In the genomic region with DNA sequence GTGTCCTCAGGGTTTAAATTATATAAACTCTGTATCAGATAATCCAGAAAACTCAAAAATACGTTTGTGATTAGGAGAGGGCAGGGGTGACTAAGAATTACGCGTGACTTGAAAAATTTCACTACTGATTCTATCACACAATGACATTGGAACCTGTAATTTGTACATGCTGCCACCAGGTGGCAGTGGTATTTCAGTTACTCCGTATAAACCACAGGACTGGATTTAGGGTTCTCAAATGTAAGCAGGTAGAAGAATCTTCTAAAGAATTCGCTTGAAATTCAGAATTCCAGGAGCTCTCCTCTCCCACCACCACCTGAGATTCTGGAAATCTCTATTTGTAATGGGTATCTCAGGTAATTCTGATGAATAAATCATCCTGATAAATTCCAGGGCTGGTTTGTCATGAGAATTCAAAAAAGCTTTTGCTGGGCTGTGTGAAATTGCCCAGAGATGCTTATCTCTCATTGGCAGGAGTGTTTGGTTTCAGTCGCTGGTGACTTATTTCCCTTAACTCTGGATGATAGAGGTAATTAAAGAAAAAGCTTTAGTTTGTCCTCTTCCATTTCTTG, we compare ENCODE assay signal across 10 cellular contexts. TPM values are rescaled to one million over a fixed set of nuclear protein-coding genes. Genes with fewer than 3 reads are reported as not detected.
DNase-seq lines count a peak whose midpoint lies in the region; ATAC-seq, FAIRE-seq and TF ChIP-seq lines count a peak whose summit lies in the region.
"Had no signal": no experiment of that assay in that cellular context is flagged by ENCODE, and none has a peak within 500 bp of the region (broad histone marks: within the 10 kb centered on the region; RNA-seq: fewer than 3 reads in every experiment).

No MANE protein-coding gene starts in this region.

- no peak for ATAC-seq in stimulated activated memory B cell treated with anti-CD40 and anti-IgM and Interleukin-4, amounts not matched to agents 10 μg/mL and 1 μg/mL and 100 μg/mL, for 72 hours
- ATAC-seq in aorta (ENCODE audit: low FRiP score) (no peak), HG03097 (IDR thresholded peaks at IDR 0.05; ENCODE audit: low FRiP score, unreplicated experiment) (no peak)

- no peak overlapping the region for H3K4me3 ChIP-seq in HL-60 (replicated peaks; ENCODE audit: insufficient read depth, low read length)
- no peak overlapping the region for H3K4me3 ChIP-seq in keratinocyte (ENCODE audit: control insufficient read depth in 2 of 3, extremely low read depth in 1 of 3, insufficient read depth in 2 of 3, low read depth in 1 of 3, low read length in 3 of 3)
- H3K4me3 ChIP-seq in aorta (ENCODE audit: low read length in 2 of 2) = no peak overlapping the region

- no peak overlapping the region for H3K9ac ChIP-seq in keratinocyte (ENCODE audit: control insufficient read depth, extremely low read depth, insufficient read depth, low read length)

- no peaks in the 10 kb centered on the region for H3K27me3 Mint-ChIP-seq in stimulated activated memory B cell treated with anti-CD40 and anti-IgM and Interleukin-4, amounts not matched to agents 10 μg/mL and 1 μg/mL and 100 μg/mL, for 72 hours

- H3K9me3 Mint-ChIP-seq in stimulated activated memory B cell treated with anti-CD40 and anti-IgM and Interleukin-4, amounts not matched to agents 10 μg/mL and 1 μg/mL and 100 μg/mL, for 72 hours = peaks cover 4% of the 10 kb centered on the region

- TF ChIP-seq CTCF in HL-60 (IDR thresholded peaks at IDR 0.05; ENCODE audit: insufficient read depth, low read length) (peak; percentile 18), keratinocyte (optimal IDR thresholded peaks at IDR 0.05 in 1 of 3, IDR thresholded peaks at IDR 0.05 in 1 of 3, conservative IDR thresholded peaks at IDR 0.05 in 1 of 3; ENCODE audit: extremely low read depth in 1 of 3, insufficient read depth in 2 of 3, low read length in 3 of 3) (peak; percentile 43 to 71 (median 57))

- intact Hi-C loops in aorta (cut with DNase I) = loop anchor here in 1 of 2 donors (10.0 kb wide), 1 partner anchor 64 kb away; no protein-coding TSS in a partner anchor

- no peak overlapping the region for H3K4me3 Mint-ChIP-seq in stimulated activated memory B cell treated with anti-CD40 and anti-IgM and Interleukin-4, amounts not matched to agents 10 μg/mL and 1 μg/mL and 100 μg/mL, for 72 hours
- H3K4me3 Mint-ChIP-seq: naive B cell; T-helper 1 cell treated with Interleukin-12 subunit alpha and Interleukin-12 subunit beta and Interleukin-4 antibody, amounts not matched to agents 30 μg/mL and 1 μg/mL, for 36 hours had no signal

- no peaks in the 10 kb centered on the region for H3K9me3 ChIP-seq in keratinocyte (ENCODE audit: control insufficient read depth, low read depth, low read length)
- H3K9me3 ChIP-seq in aorta (ENCODE audit: control insufficient read depth, low read length) = peaks cover 3% of the 10 kb centered on the region

- no peak overlapping the region for H3K27ac ChIP-seq in HL-60 (replicated peaks)
- H3K27ac ChIP-seq in keratinocyte (ENCODE audit: control insufficient read depth, insufficient read depth, low read length) = no peak overlapping the region
- no peak overlapping the region for H3K27ac ChIP-seq in substantia nigra (ENCODE audit: low read depth, low read length, poor library complexity, severe bottlenecking)
- no peak overlapping the region for H3K27ac ChIP-seq in aorta (ENCODE audit: low read depth in 1 of 2, low read length in 2 of 2)

- H3K36me3 ChIP-seq in keratinocyte (ENCODE audit: control insufficient read depth in 2 of 2, extremely low read depth in 1 of 2, insufficient read depth in 2 of 2, low read length in 2 of 2) (no peaks in the 10 kb centered on the region), aorta (ENCODE audit: control insufficient read depth in 1 of 2, insufficient read depth in 2 of 2, low read length in 1 of 2) (no peaks in the 10 kb centered on the region)

- H3K27me3 ChIP-seq in HL-60 (ENCODE audit: insufficient read depth, poor library complexity, severe bottlenecking) = no peaks in the 10 kb centered on the region
- H3K27me3 ChIP-seq in keratinocyte (ENCODE audit: control insufficient read depth, extremely low read depth, insufficient read depth, low read length) = no peaks in the 10 kb centered on the region
- no peaks in the 10 kb centered on the region for H3K27me3 ChIP-seq in aorta (ENCODE audit: control insufficient read depth in 1 of 2, insufficient read depth in 2 of 2, low read length in 1 of 2)

- H3K36me3 Mint-ChIP-seq in stimulated activated memory B cell treated with anti-CD40 and anti-IgM and Interleukin-4, amounts not matched to agents 10 μg/mL and 1 μg/mL and 100 μg/mL, for 72 hours = no peaks in the 10 kb centered on the region
- H3K36me3 Mint-ChIP-seq: naive B cell had no signal

- WGBS in aorta, 2 donors = 43 to 53% methylated on average over 6 of the region's 6 CpGs

- no peaks in the 10 kb centered on the region for H4K20me1 ChIP-seq in keratinocyte (ENCODE audit: control insufficient read depth, extremely low read depth, insufficient read depth, low read length)

- H3K27ac Mint-ChIP-seq in stimulated activated memory B cell treated with anti-CD40 and anti-IgM and Interleukin-4, amounts not matched to agents 10 μg/mL and 1 μg/mL and 100 μg/mL, for 72 hours = no peak overlapping the region
- H3K27ac Mint-ChIP-seq: naive B cell; T-helper 1 cell treated with Interleukin-12 subunit alpha and Interleukin-12 subunit beta and Interleukin-4 antibody, amounts not matched to agents 30 μg/mL and 1 μg/mL, for 36 hours had no signal

- DNase-seq in ELF-1 (ENCODE audit: low read depth, low spot score) (peak; percentile 3), HL-60 (ENCODE audit: low read depth in 1 of 2, low spot score in 1 of 2) (peak; percentile 7 to 12), keratinocyte (ENCODE audit: low read depth, low spot score) (no peak), substantia nigra (lab: John Stamatoyannopoulos, UW) (no peak), aorta (no peak)
- peak; percentile 28 for DNase-seq in activated CD8-positive, alpha-beta memory T cell treated with anti-CD3 and anti-CD28 coated beads, Interleukin-2, amount 50 U/mL, for 4 hours
- DNase-seq: naive B cell had no signal

- H3K4me1 Mint-ChIP-seq in stimulated activated memory B cell treated with anti-CD40 and anti-IgM and Interleukin-4, amounts not matched to agents 10 μg/mL and 1 μg/mL and 100 μg/mL, for 72 hours = no peaks in the 10 kb centered on the region
- H3K4me1 Mint-ChIP-seq: naive B cell had no signal

- H3K9me1 ChIP-seq in keratinocyte (ENCODE audit: control insufficient read depth, extremely low read depth, insufficient read depth, low read length) = no peaks in the 10 kb centered on the region

- dilution Hi-C loops in keratinocyte (cut with MboI; ENCODE audit: extremely low pct_ligation_motif_present, low sequenced_read_pairs) = no loop called here

- no peaks in the 10 kb centered on the region for H3K79me2 ChIP-seq in keratinocyte (ENCODE audit: control insufficient read depth, insufficient read depth, low read length)

- H3K4me2 ChIP-seq in keratinocyte (ENCODE audit: control insufficient read depth, extremely low read depth, insufficient read depth, low read depth, low read length) = no peak overlapping the region

- no peak overlapping the region for H2AFZ ChIP-seq in keratinocyte (ENCODE audit: control insufficient read depth, low read length)

- no peak for FAIRE-seq in keratinocyte (lab: Jason Lieb, UNC)

- H3K4me1 ChIP-seq in keratinocyte (ENCODE audit: control insufficient read depth, extremely low read depth, insufficient read depth, low read length) (no peaks in the 10 kb centered on the region), aorta (ENCODE audit: control insufficient read depth in 1 of 2, insufficient read depth in 2 of 2, low read length in 2 of 2) (no peaks in the 10 kb centered on the region)

RNA-seq across cellular contexts. Expression of gene KRTAP7-1, which starts 1.7 kb away (rescaled TPM):
- polyA plus RNA-seq in keratinocyte (not detected in 3 replicates), aorta (not detected)
- polyA plus RNA-seq in keratinocyte (2011; ENCODE audit: low read depth) = not detected
- not detected in 2 replicates for polyA plus RNA-seq in keratinocyte (2011; cell fraction: cytosol; rRNA removed)
- polyA plus RNA-seq in keratinocyte (2011; cell fraction: nucleus; rRNA removed) = 0.24 and 0.25 TPM in 2 replicates
- polyA plus RNA-seq in keratinocyte (2012; ENCODE audit: low replicate concordance) = not detected in 2 replicates
- not detected in 3 replicates for polyA minus RNA-seq in keratinocyte
- polyA minus RNA-seq in keratinocyte (2011; cell fraction: cytosol; rRNA and poly(A)+ RNA removed) = not detected
- polyA minus RNA-seq in keratinocyte (2011; cell fraction: nucleus; rRNA and poly(A)+ RNA removed) = not detected in 2 replicates
- not detected for total RNA-seq in aorta

RNA-seq across cellular contexts. Expression of gene KRTAP8-1, which starts 18.2 kb away (rescaled TPM):
- polyA plus RNA-seq in keratinocyte (not detected in 3 replicates), aorta (not detected)
- polyA plus RNA-seq in keratinocyte (2011; ENCODE audit: low read depth) = not detected
- not detected in 2 replicates for polyA plus RNA-seq in keratinocyte (2011; cell fraction: cytosol; rRNA removed)
- polyA plus RNA-seq in keratinocyte (2011; cell fraction: nucleus; rRNA removed) = not detected in 2 replicates
- not detected in 2 replicates for polyA plus RNA-seq in keratinocyte (2012; ENCODE audit: low replicate concordance)
- polyA minus RNA-seq in keratinocyte = not detected in 3 replicates
- polyA minus RNA-seq in keratinocyte (2011; cell fraction: cytosol; rRNA and poly(A)+ RNA removed) = not detected
- polyA minus RNA-seq in keratinocyte (2011; cell fraction: nucleus; rRNA and poly(A)+ RNA removed) = not detected in 2 replicates
- not detected for total RNA-seq in aorta

RNA-seq across cellular contexts. Expression of gene KRTAP11-1, which starts 50.1 kb away (rescaled TPM):
- polyA plus RNA-seq in keratinocyte (not detected in 3 replicates), aorta (not detected)
- polyA plus RNA-seq in keratinocyte (2011; ENCODE audit: low read depth) = not detected
- polyA plus RNA-seq in keratinocyte (2011; cell fraction: cytosol; rRNA removed) = not detected in 2 replicates
- polyA plus RNA-seq in keratinocyte (2011; cell fraction: nucleus; rRNA removed) = not detected in 2 replicates
- not detected in 2 replicates for polyA plus RNA-seq in keratinocyte (2012; ENCODE audit: low replicate concordance)
- not detected in 3 replicates for polyA minus RNA-seq in keratinocyte
- not detected for polyA minus RNA-seq in keratinocyte (2011; cell fraction: cytosol; rRNA and poly(A)+ RNA removed)
- not detected in 2 replicates for polyA minus RNA-seq in keratinocyte (2011; cell fraction: nucleus; rRNA and poly(A)+ RNA removed)
- not detected for total RNA-seq in aorta

Comparison
In these comparisons a context has a peak if more than half of its experiments do, and no peak if none do; other contexts are left out.
1. DNase-seq: peak in ELF-1 (single experiment), HL-60 (2 of 2) and activated CD8-positive, alpha-beta memory T cell treated with anti-CD3 and anti-CD28 coated beads, Interleukin-2, amount 50 U/mL, for 4 hours (single experiment); none in keratinocyte (single experiment), substantia nigra (0 of 49) and aorta (0 of 2).